In the genomic region with DNA sequence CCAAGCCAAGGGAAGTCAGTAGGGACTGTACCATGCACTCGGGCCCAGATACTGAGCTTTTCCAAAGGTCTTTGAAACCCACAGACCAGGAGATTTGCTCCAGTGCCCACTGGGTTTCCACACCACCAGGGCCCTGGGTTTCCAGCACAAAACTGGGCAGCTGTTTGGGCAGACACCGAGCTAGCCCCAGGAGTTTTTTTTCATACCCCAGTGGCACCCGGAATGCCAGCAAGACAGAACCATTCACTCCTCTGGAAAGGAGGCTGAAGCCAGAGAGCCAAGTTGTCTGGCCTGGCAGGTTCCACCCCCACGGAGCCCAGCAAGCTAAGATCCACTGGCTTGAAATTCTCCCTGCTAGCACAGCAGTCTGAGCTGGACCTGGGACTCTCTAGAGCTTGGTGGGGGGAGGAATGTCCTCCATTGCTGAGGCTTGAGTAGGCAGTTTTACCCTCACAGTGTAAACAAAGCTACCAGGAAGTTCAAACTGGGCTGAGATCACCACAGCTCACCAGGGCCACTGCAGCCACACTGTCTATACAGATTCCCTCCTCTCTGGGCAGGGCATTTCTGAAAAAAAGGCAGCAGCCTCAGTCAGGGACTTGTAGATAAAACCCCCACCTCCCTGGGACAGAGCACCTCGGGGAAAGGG, we compare ENCODE assay signal across 19 cellular contexts.
DNase-seq lines count a peak whose midpoint lies in the region; ATAC-seq, FAIRE-seq and TF ChIP-seq lines count a peak whose summit lies in the region.
"Had no signal": no experiment of that assay in that cellular context is flagged by ENCODE, and none has a peak within 500 bp of the region (broad histone marks: within the 10 kb centered on the region; RNA-seq: fewer than 3 reads in every experiment).

No MANE protein-coding gene starts in this region.

- peak overlapping the region; percentile 43 for H3K27ac Mint-ChIP-seq in astrocyte (ENCODE audit: unreplicated experiment)
- H3K27ac Mint-ChIP-seq: effector memory CD8-positive, alpha-beta T cell had no signal

- H4K20me1 ChIP-seq in astrocyte (ENCODE audit: insufficient read depth, low read length): no peaks in the 10 kb centered on the region

- H2AFZ ChIP-seq in astrocyte (ENCODE audit: low read depth, low read length): peak overlapping the region; percentile 47

- H3K9me3 ChIP-seq in astrocyte (ENCODE audit: insufficient read depth, low read depth, low read length) (no peaks in the 10 kb centered on the region), adrenal gland (replicated peaks in 1 of 3) (no peaks in the 10 kb centered on the region)
- H3K9me3 ChIP-seq: vagina had no signal

- TF ChIP-seq CTCF in astrocyte (IDR thresholded peaks at IDR 0.05; ENCODE audit: insufficient read depth, low read depth, low read length): no peak
- TF ChIP-seq CTCF in adrenal gland (IDR thresholded peaks at IDR 0.05): no peak

- H3K36me3 ChIP-seq in astrocyte (ENCODE audit: insufficient read depth, low read length) (no peaks in the 10 kb centered on the region), adrenal gland (replicated peaks in 1 of 2) (no peaks in the 10 kb centered on the region)
- H3K36me3 ChIP-seq: vagina, WERI-Rb-1 had no signal

- no peaks in the 10 kb centered on the region for H3K36me3 Mint-ChIP-seq in astrocyte (ENCODE audit: low read depth, unreplicated experiment)

- H3K4me2 ChIP-seq in astrocyte (ENCODE audit: low read length): no peak overlapping the region

- ATAC-seq in GM21360 (IDR thresholded peaks at IDR 0.05; ENCODE audit: unreplicated experiment) (no peak), HG03565 (IDR thresholded peaks at IDR 0.05; ENCODE audit: unreplicated experiment) (no peak)
- ATAC-seq: effector memory CD8-positive, alpha-beta T cell; mucosa of descending colon; right cardiac atrium had no signal

- H3K79me2 ChIP-seq in astrocyte (ENCODE audit: insufficient read depth, low read length): no peaks in the 10 kb centered on the region

- no peak for FAIRE-seq in astrocyte (lab: Jason Lieb, UNC)

- WGBS in adrenal gland, 4 donors: 78 to 100% (median 82%) methylated on average over 2 to 5 of the region's 5 CpGs

- no peaks in the 10 kb centered on the region for H3K9me3 Mint-ChIP-seq in astrocyte (ENCODE audit: unreplicated experiment)

- H3K27me3 Mint-ChIP-seq in astrocyte (ENCODE audit: low read depth, unreplicated experiment): no peaks in the 10 kb centered on the region
- H3K27me3 Mint-ChIP-seq: effector memory CD8-positive, alpha-beta T cell had no signal

- no peaks in the 10 kb centered on the region for H3K4me1 ChIP-seq in astrocyte (ENCODE audit: insufficient read depth, low read length)
- H3K4me1 ChIP-seq in adrenal gland (replicated peaks in 1 of 2): no peaks in the 10 kb centered on the region
- H3K4me1 ChIP-seq: vagina had no signal

- H3K4me3 ChIP-seq in astrocyte (ENCODE audit: insufficient read depth, low read depth, low read length): no peak overlapping the region
- H3K4me3 ChIP-seq in adrenal gland: no peak overlapping the region
- H3K4me3 ChIP-seq: mucosa of descending colon, vagina had no signal

- peaks cover 3% of the 10 kb centered on the region for H3K4me1 Mint-ChIP-seq in astrocyte (ENCODE audit: low read depth, unreplicated experiment)

- intact Hi-C loops in adrenal gland (cut with DNase I): no loop called here

- H3K27ac ChIP-seq in astrocyte (ENCODE audit: low read depth, low read length) (no peak overlapping the region), adrenal gland (no peak overlapping the region)
- H3K27ac ChIP-seq: vagina, WERI-Rb-1 had no signal

- H3K9ac ChIP-seq in astrocyte (ENCODE audit: low read length): no peak overlapping the region

- H3K4me3 Mint-ChIP-seq in astrocyte (ENCODE audit: unreplicated experiment): no peak overlapping the region
- H3K4me3 Mint-ChIP-seq: effector memory CD8-positive, alpha-beta T cell had no signal

- peak; percentile 42 for DNase-seq in DMS153 (lab: John Stamatoyannopoulos, UW)
- peak; percentile 52 for DNase-seq in M059J (ENCODE audit: low read depth)
- no peak for DNase-seq in astrocyte (ENCODE audit: low read depth)
- peak; percentile 26 for DNase-seq in mucosa of gallbladder (ENCODE audit: low spot score)
- no peak for DNase-seq in adrenal gland
- DNase-seq in GM19238 (ENCODE audit: insufficient read length, low spot score): no peak
- DNase-seq: activated CD8-positive, alpha-beta memory T cell treated with anti-CD3 and anti-CD28 coated beads for 24 hours; amniotic stem cell; effector memory CD8-positive, alpha-beta T cell; mucosa of descending colon; NCI-H1092; NCI-H2171 treated with DMSO at 0.1 percent for 48 hours; nucleus accumbens; T-helper 1 cell; WERI-Rb-1 had no signal

- H3K27me3 ChIP-seq in astrocyte (ENCODE audit: insufficient read depth, low read length) (no peaks in the 10 kb centered on the region), adrenal gland (no peaks in the 10 kb centered on the region)
- H3K27me3 ChIP-seq: vagina had no signal

- no peak for TF ChIP-seq POLR2A in adrenal gland (IDR thresholded peaks at IDR 0.05)

Comparison
In these comparisons a context has a peak if more than half of its experiments do, and no peak if none do; other contexts are left out.
1. DNase-seq: peak in DMS153 (single experiment), M059J (single experiment) and mucosa of gallbladder (single experiment); none in astrocyte (single experiment), adrenal gland (0 of 7) and GM19238 (single experiment).